ENCODE assay signal across 11 cellular contexts in the genomic region with DNA sequence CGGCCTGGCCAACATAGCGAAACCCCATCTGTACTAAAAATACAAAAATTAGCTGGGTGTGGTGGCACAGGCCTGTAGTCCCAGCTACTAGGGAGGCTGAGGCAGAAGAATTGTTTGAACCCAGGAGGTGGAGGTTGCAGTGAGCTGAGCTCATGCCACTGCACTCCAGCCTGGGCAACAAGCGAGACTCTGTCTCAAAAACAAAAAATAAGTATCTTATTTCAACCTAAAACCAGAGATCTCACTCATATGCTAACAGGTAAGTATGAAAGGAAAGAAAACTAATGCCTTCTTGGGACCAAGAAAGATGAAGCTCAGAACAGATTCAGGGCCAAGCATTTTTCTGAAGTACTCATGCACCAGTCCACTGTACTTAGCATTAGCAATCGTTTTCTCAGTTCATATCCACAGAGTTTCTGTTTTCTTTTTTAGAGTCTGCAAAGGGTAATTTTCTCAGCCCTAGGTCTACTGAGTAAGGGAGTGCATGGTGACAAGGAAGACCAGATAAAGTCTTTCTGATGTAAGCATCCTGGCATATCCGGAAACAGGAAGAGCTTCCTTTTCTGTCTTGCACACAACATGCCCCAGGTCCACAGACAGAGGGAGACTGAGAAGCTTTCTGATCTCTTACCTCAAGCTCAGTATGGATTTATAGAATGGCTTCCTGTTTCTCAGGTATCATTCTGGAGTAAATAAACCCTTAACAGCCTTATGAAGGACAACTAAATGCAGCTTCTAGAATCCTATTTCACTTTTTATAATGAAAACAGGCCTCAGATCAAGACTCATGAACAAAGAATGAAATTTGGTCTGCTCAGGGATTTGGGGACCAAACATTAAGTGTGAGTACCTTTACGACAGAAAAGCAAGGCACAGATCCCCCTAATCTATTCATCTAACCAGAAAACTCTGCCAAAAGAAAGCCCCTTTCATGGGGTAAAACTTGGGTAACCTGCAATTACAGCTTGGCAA. TPM values are rescaled to one million over a fixed set of nuclear protein-coding genes. Genes with fewer than 3 reads are reported as not detected.
DNase-seq lines count a peak whose midpoint lies in the region; ATAC-seq and TF ChIP-seq lines count a peak whose summit lies in the region.
"Had no signal": no experiment of that assay in that cellular context is flagged by ENCODE, and none has a peak within 500 bp of the region (broad histone marks: within the 10 kb centered on the region; RNA-seq: fewer than 3 reads in every experiment).

No MANE protein-coding gene starts in this region.

- in situ Hi-C loops in transverse colon (cut with MboI; ENCODE audit: low pct_ligation_motif_present in 1 of 4, low pct_unique_long_range_greater_than_20kb in 1 of 4, low sequenced_read_pairs in 3 of 4), result loop anchor here in 3 of 4 donors (10.0 to 25.0 kb wide), 3 partner anchors 55 to 267 kb away; a partner anchor contains a TSS

- TF ChIP-seq CTCF in fibroblast of mammary gland (conservative IDR thresholded peaks at IDR 0.05; ENCODE audit: control insufficient read depth, insufficient read depth, low read depth, low read length), result peak; percentile 1
- TF ChIP-seq CTCF in transverse colon (IDR thresholded peaks at IDR 0.05), result no peak

- DNase-seq in GM19238 (ENCODE audit: insufficient read length, low spot score) (peak; percentile 39), fibroblast of mammary gland (ENCODE audit: low read depth) (peak; percentile 23), NCI-H187 (lab: John Stamatoyannopoulos, UW) (no peak), transverse colon (no peak)
- DNase-seq in T-helper 2 cell treated with Interferon-gamma antibody and Interleukin-4, amounts not matched to agents 5 μg/mL and 100 μg/mL, for 36 hours (ENCODE audit: low spot score), result peak; percentile 54
- DNase-seq: testis had no signal

- H4K20me1 ChIP-seq in BLaER1 treated with 17β-estradiol and CSF1 and Interleukin-3, amounts not matched to agents 10 nM and 100 nM, result no peaks in the 10 kb centered on the region

- intact Hi-C loops in transverse colon (cut with DNase I; ENCODE audit: low total_unique reads), result loop anchor here (5.0 kb wide), 1 partner anchor 93 kb away; no protein-coding TSS in a partner anchor

- H3K27me3 Mint-ChIP-seq in T-helper 2 cell treated with Interferon-gamma antibody and Interleukin-4, amounts not matched to agents 5 μg/mL and 100 μg/mL, for 36 hours (ENCODE audit: low read depth), result no peaks in the 10 kb centered on the region

- peak overlapping the region in 9 of 11 experiments; percentile 3 to 46 (median 19); a peak in 10 of 22 replicates for H3K27ac ChIP-seq in BLaER1 treated with 17β-estradiol and CSF1 and Interleukin-3, amounts not matched to agents 10 nM and 100 nM
- peak overlapping the region in 2 of 4 donors; percentile 4 to 41 for H3K27ac ChIP-seq in transverse colon
- H3K27ac ChIP-seq: testis had no signal

- peaks cover 48% of the 10 kb centered on the region for H3K4me1 Mint-ChIP-seq in T-helper 2 cell treated with Interferon-gamma antibody and Interleukin-4, amounts not matched to agents 5 μg/mL and 100 μg/mL, for 36 hours (ENCODE audit: low read depth)

- TF ChIP-seq POLR2A in transverse colon (IDR thresholded peaks at IDR 0.05), result no peak

- no peak overlapping the region for H3K9ac ChIP-seq in BLaER1 treated with 17β-estradiol and CSF1 and Interleukin-3, amounts not matched to agents 10 nM and 100 nM

- WGBS in transverse colon (ENCODE audit: low coverage in 1 of 2), 2 donors, result 72 to 76% methylated on average over 6 of the region's 6 CpGs

- H3K4me3 Mint-ChIP-seq in T-helper 2 cell treated with Interferon-gamma antibody and Interleukin-4, amounts not matched to agents 5 μg/mL and 100 μg/mL, for 36 hours, result peak overlapping the region; percentile 77

- H3K36me3 Mint-ChIP-seq in T-helper 2 cell treated with Interferon-gamma antibody and Interleukin-4, amounts not matched to agents 5 μg/mL and 100 μg/mL, for 36 hours (ENCODE audit: low read depth), result peaks cover 33% of the 10 kb centered on the region

- no peak for TF ChIP-seq EP300 in transverse colon (IDR thresholded peaks at IDR 0.05; ENCODE audit: low read depth)

- H3K36me3 ChIP-seq in BLaER1 treated with 17β-estradiol and CSF1 and Interleukin-3, amounts not matched to agents 10 nM and 100 nM, result no peaks in the 10 kb centered on the region
- no peaks in the 10 kb centered on the region for H3K36me3 ChIP-seq in transverse colon

- H3K4me2 ChIP-seq in BLaER1 treated with 17β-estradiol and CSF1 and Interleukin-3, amounts not matched to agents 10 nM and 100 nM, result peak overlapping the region; percentile 20 to 74 (median 51); a peak in 21 of 22 replicates

- no peaks in the 10 kb centered on the region for H3K27me3 ChIP-seq in BLaER1 treated with 17β-estradiol and CSF1 and Interleukin-3, amounts not matched to agents 10 nM and 100 nM
- no peaks in the 10 kb centered on the region for H3K27me3 ChIP-seq in transverse colon
- H3K27me3 ChIP-seq: testis had no signal

- peaks cover 13 to 27% (median 18%) of the 10 kb centered on the region in 10 experiments for H3K4me1 ChIP-seq in BLaER1 treated with 17β-estradiol and CSF1 and Interleukin-3, amounts not matched to agents 10 nM and 100 nM
- peaks cover 0 to 7% (median 3%) of the 10 kb centered on the region in 4 donors for H3K4me1 ChIP-seq in transverse colon
- H3K4me1 ChIP-seq: testis had no signal

- H3K4me3 ChIP-seq in BLaER1 treated with 17β-estradiol and CSF1 and Interleukin-3, amounts not matched to agents 10 nM and 100 nM, result no peak overlapping the region
- H3K4me3 ChIP-seq in fibroblast of mammary gland (ENCODE audit: control insufficient read depth, low read depth, low read length) (no peak overlapping the region), transverse colon (no peak overlapping the region)
- H3K4me3 ChIP-seq: testis had no signal

- H3K27ac Mint-ChIP-seq in T-helper 2 cell treated with Interferon-gamma antibody and Interleukin-4, amounts not matched to agents 5 μg/mL and 100 μg/mL, for 36 hours, result peak overlapping the region; percentile 96

- no peak for ATAC-seq in GM19023 (IDR thresholded peaks at IDR 0.05; ENCODE audit: unreplicated experiment)
- no peak for ATAC-seq in HG02852 (IDR thresholded peaks at IDR 0.05; ENCODE audit: unreplicated experiment)

- no peaks in the 10 kb centered on the region for H3K9me3 Mint-ChIP-seq in T-helper 2 cell treated with Interferon-gamma antibody and Interleukin-4, amounts not matched to agents 5 μg/mL and 100 μg/mL, for 36 hours

- peaks cover 0 to 11% (median 5%) of the 10 kb centered on the region in 11 experiments; a peak in 13 of 22 replicates for H3K9me3 ChIP-seq in BLaER1 treated with 17β-estradiol and CSF1 and Interleukin-3, amounts not matched to agents 10 nM and 100 nM (replicated peaks in 1 of 11)
- H3K9me3 ChIP-seq in transverse colon, result no peaks in the 10 kb centered on the region
- H3K9me3 ChIP-seq: testis had no signal

RNA-seq across cellular contexts. Expression of a gene that starts 38.7 kb away (rescaled TPM):
- 1 to 10 TPM in 2 of 4 donors, under 1 TPM in 1, not detected in 1; 0.82 to 7.4 (median 1.9) TPM for total RNA-seq in transverse colon
- total RNA-seq: fibroblast of lung, posterior vena cava had no signal

Comparison
In these comparisons a context has a peak if more than half of its experiments do, and no peak if none do; other contexts are left out.
1. DNase-seq: peak in GM19238 (single experiment), T-helper 2 cell treated with Interferon-gamma antibody and Interleukin-4, amounts not matched to agents 5 μg/mL and 100 μg/mL, for 36 hours (single experiment) and fibroblast of mammary gland (single experiment); none in NCI-H187 (0 of 2) and transverse colon (single experiment).